26 cellular contexts compared by ENCODE assay signal in the genomic region with DNA sequence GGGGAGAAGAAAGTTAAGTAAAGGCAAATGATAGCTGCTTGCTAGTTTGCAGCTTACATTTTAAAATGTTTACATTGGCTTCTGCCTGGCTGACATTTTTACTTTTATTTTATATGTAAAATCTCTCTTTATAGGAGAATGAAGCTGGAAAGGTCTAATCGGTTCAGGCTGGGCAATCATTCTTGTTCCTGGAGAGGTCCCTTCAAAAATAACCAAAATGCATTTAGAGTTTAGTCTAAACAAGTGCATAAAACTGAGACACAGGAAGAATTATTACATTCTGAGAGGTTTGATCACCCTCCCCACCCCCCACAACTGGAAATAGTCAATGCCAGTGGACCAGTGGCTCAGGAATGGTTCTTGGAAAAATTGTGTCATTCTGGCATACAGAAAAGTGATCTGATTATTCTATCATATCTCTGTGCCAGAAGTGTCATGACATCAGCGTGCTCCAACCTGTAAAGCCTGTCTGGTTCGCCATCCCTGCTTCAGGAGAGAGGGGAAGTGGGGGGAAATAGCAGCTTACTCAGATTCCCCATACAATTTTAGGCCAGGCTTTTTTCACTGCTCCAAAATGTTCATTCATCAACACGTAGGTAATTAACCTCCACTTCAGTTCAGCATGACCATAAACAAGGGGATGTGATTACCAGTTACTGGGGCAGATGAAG. TPM values are rescaled to one million over a fixed set of nuclear protein-coding genes. Genes with fewer than 3 reads are reported as not detected.
A peak's percentile ranks its signal among the peaks of the same experiment; 100 is the strongest.
DNase-seq lines count a peak whose midpoint lies in the region; TF ChIP-seq lines count a peak whose summit lies in the region.
"Had no signal": no experiment of that assay in that cellular context is flagged by ENCODE, and none has a peak within 500 bp of the region (broad histone marks: within the 10 kb centered on the region; RNA-seq: fewer than 3 reads in every experiment).

No MANE protein-coding gene starts in this region.

- POLR2A ChIA-PET in MCF 10A (lab: Yijun Ruan, JAX), result interaction anchor here (0.5 to 0.7 kb wide), 2 partner anchors 285 to 375 kb away, joined by 3 read pairs; no protein-coding TSS in a partner anchor

- H3K27me3 ChIP-seq in mammary epithelial cell (ENCODE audit: insufficient read depth, low read length), result no peaks in the 10 kb centered on the region
- peaks cover 14% of the 10 kb centered on the region for H3K27me3 ChIP-seq in muscle layer of duodenum (ENCODE audit: low read depth, low read length)
- no peaks in the 10 kb centered on the region for H3K27me3 ChIP-seq in vagina
- H3K27me3 ChIP-seq: tibial artery had no signal

- H3K27ac ChIP-seq in mammary epithelial cell (ENCODE audit: insufficient read depth, low read depth, low read length), result no peak overlapping the region
- peak overlapping the region; percentile 11 for H3K27ac ChIP-seq in muscle layer of duodenum (ENCODE audit: low read length)
- peak overlapping the region; percentile 3 for H3K27ac ChIP-seq in vagina

- no peaks in the 10 kb centered on the region for H4K20me1 ChIP-seq in mammary epithelial cell (ENCODE audit: insufficient read depth, low read length)

- peaks cover 91% of the 10 kb centered on the region for H3K79me2 ChIP-seq in mammary epithelial cell (ENCODE audit: insufficient read depth, low read length)

- H3K4me1 ChIP-seq in mammary epithelial cell (ENCODE audit: insufficient read depth, low read length), result peaks cover 21% of the 10 kb centered on the region
- peaks cover 4 to 41% of the 10 kb centered on the region in 2 donors for H3K4me1 ChIP-seq in muscle layer of duodenum (ENCODE audit: control insufficient read depth in 1 of 2, insufficient read depth in 2 of 2, low read length in 2 of 2)
- H3K4me1 ChIP-seq in vagina, result peaks cover 52% of the 10 kb centered on the region

- 44% methylated on average over 3 of the region's 4 CpGs for WGBS in mammary epithelial cell (ENCODE audit: low coverage, missing lambda C conversion rate)

- CTCF ChIA-PET in mammary epithelial cell (lab: Charles Lee; ENCODE audit: low non-redundant PET) (no interaction called here), MCF 10A (lab: Yijun Ruan, JAX) (interaction anchor here (0.7 to 7.7 kb wide), 6 partner anchors 11 to 754 kb away, joined by 3 to 46 read pairs (median 4); no protein-coding TSS in a partner anchor)

- DNase-seq in mammary epithelial cell, result peak; percentile 34
- no peak for DNase-seq in MCF 10A (ENCODE audit: unreplicated experiment)
- DNase-seq in epithelial cell of esophagus (ENCODE audit: low read depth), result peak; percentile 76
- DNase-seq in vagina (ENCODE audit: extremely low spot score in 2 of 2), result no peak
- no peak for DNase-seq in DMS 273 (lab: John Stamatoyannopoulos, UW; ENCODE audit: unreplicated experiment)
- no peak for DNase-seq in NCI-H1048 (lab: John Stamatoyannopoulos, UW)
- DNase-seq in DMS53 (lab: John Stamatoyannopoulos, UW), result no peak
- DNase-seq: activated CD4-positive, alpha-beta T cell treated with anti-CD3 and anti-CD28 coated beads for 36 hours; activated CD8-positive, alpha-beta memory T cell treated with anti-CD3 and anti-CD28 coated beads for 24 hours; activated naive CD4-positive, alpha-beta T cell treated with anti-CD3 and anti-CD28 coated beads, Interleukin-2, amount 10 ng/mL, durations not matched to agents 7 days and 5 days; activated T-cell treated with anti-CD3 and anti-CD28 coated beads, Interleukin-2, amount 50 U/mL, for 24 hours; anterior cingulate cortex; erythroblast; HFFc6; left colon; midbrain; NCI-H187 treated with DMSO at 0.1 percent for 48 hours; NK-92 treated with Interleukin-12 subunit alpha and Interleukin-12 subunit beta, amount 100 ng/mL, for 24 hours; SIG-M5; small intestine; stimulated activated CD4-positive, alpha-beta T cell treated with anti-CD3 and anti-CD28 coated beads, Interleukin-2, amount 100 ng/mL, for 48 hours; stimulated activated naive CD4-positive, alpha-beta T cell treated with Interleukin-2 at 50 U/mL for 16 hours; T-helper 1 cell; tibial artery had no signal

- no peak overlapping the region for H2AFZ ChIP-seq in mammary epithelial cell (ENCODE audit: low read depth, low read length)

- intact Hi-C loops in mammary epithelial cell (cut with micrococcal nuclease), result no loop called here
- intact Hi-C loops in MCF 10A (cut with micrococcal nuclease), result loop anchor here (5.0 to 10.0 kb wide), 3 partner anchors 103 to 219 kb away; no protein-coding TSS in a partner anchor
- intact Hi-C loops in vagina (cut with DNase I), result loop anchor here (5.0 to 10.0 kb wide), 2 partner anchors 101 to 112 kb away; no protein-coding TSS in a partner anchor

- no peak for TF ChIP-seq POLR2A in vagina (IDR thresholded peaks at IDR 0.05)

- BruUV-seq in mammary epithelial cell (replicated peaks; lab: Mats Ljungman, UMichigan) (no TSS peak), MCF 10A (replicated peaks; lab: Mats Ljungman, UMichigan) (no TSS peak)

- TF ChIP-seq CTCF in mammary epithelial cell (conservative IDR thresholded peaks at IDR 0.05 in 1 of 2, IDR thresholded peaks at IDR 0.05 in 1 of 2; ENCODE audit: extremely low read depth in 1 of 2, insufficient read depth in 1 of 2, low read depth in 1 of 2, low read length in 2 of 2) (no peak), MCF 10A (IDR thresholded peaks at IDR 0.05; ENCODE audit: unreplicated experiment) (no peak), epithelial cell of esophagus (IDR thresholded peaks at IDR 0.05; ENCODE audit: insufficient read depth, low read depth, low read length, missing control alignments) (no peak), vagina (IDR thresholded peaks at IDR 0.05) (no peak)

- H3K4me3 ChIP-seq in mammary epithelial cell (replicated peaks in 1 of 3; ENCODE audit: insufficient read depth in 1 of 3, low read depth in 2 of 3, low read length in 3 of 3), result no peak overlapping the region
- no peak overlapping the region for H3K4me3 ChIP-seq in epithelial cell of esophagus (ENCODE audit: low read length)
- peak overlapping the region in 1 of 2 donors; percentile 34 for H3K4me3 ChIP-seq in muscle layer of duodenum (ENCODE audit: low read depth in 1 of 2, low read length in 2 of 2)
- H3K4me3 ChIP-seq in vagina, result no peak overlapping the region
- H3K4me3 ChIP-seq: tibial artery had no signal

- no peak overlapping the region for H3K4me3 Mint-ChIP-seq in MCF 10A (ENCODE audit: unreplicated experiment)
- H3K4me3 Mint-ChIP-seq: activated CD4-positive, alpha-beta T cell treated with anti-CD3 and anti-CD28 coated beads for 36 hours; activated naive CD4-positive, alpha-beta T cell treated with anti-CD3 and anti-CD28 coated beads, Interleukin-2, amount 10 ng/mL, durations not matched to agents 7 days and 5 days; activated T-cell treated with anti-CD3 and anti-CD28 coated beads, Interleukin-2, amount 50 U/mL, for 24 hours; HFFc6 had no signal

- peak overlapping the region; percentile 19 for H3K4me2 ChIP-seq in mammary epithelial cell (ENCODE audit: insufficient read depth, low read depth, low read length)

- no peaks in the 10 kb centered on the region for H3K9me3 Mint-ChIP-seq in MCF 10A (ENCODE audit: unreplicated experiment)
- H3K9me3 Mint-ChIP-seq: activated naive CD4-positive, alpha-beta T cell treated with anti-CD3 and anti-CD28 coated beads, Interleukin-2, amount 10 ng/mL, durations not matched to agents 7 days and 5 days; activated T-cell treated with anti-CD3 and anti-CD28 coated beads, Interleukin-2, amount 50 U/mL, for 24 hours; HFFc6 had no signal

- H3K36me3 ChIP-seq in mammary epithelial cell (ENCODE audit: insufficient read depth, low read length) (no peaks in the 10 kb centered on the region), muscle layer of duodenum (ENCODE audit: control insufficient read depth in 1 of 2, insufficient read depth in 2 of 2, low read length in 2 of 2) (no peaks in the 10 kb centered on the region), vagina (no peaks in the 10 kb centered on the region)
- H3K36me3 ChIP-seq: tibial artery had no signal

- H3K4me1 Mint-ChIP-seq in MCF 10A (ENCODE audit: insufficient read depth, unreplicated experiment), result peaks cover 31% of the 10 kb centered on the region

- peaks cover 7% of the 10 kb centered on the region for H3K36me3 Mint-ChIP-seq in MCF 10A (ENCODE audit: insufficient read depth, unreplicated experiment)

- no peaks in the 10 kb centered on the region for H3K9me3 ChIP-seq in mammary epithelial cell (replicated peaks; ENCODE audit: insufficient read depth, low read length)
- H3K9me3 ChIP-seq in muscle layer of duodenum (ENCODE audit: control insufficient read depth in 1 of 2, low read length in 2 of 2), result no peaks in the 10 kb centered on the region
- H3K9me3 ChIP-seq in vagina, result no peaks in the 10 kb centered on the region
- H3K9me3 ChIP-seq: tibial artery had no signal

- no peak overlapping the region for H3K9ac ChIP-seq in mammary epithelial cell (ENCODE audit: insufficient read depth, low read length)

- H3K27ac Mint-ChIP-seq in MCF 10A (ENCODE audit: low read depth, unreplicated experiment), result no peak overlapping the region
- H3K27ac Mint-ChIP-seq: activated CD4-positive, alpha-beta T cell treated with anti-CD3 and anti-CD28 coated beads for 36 hours; activated naive CD4-positive, alpha-beta T cell treated with anti-CD3 and anti-CD28 coated beads, Interleukin-2, amount 10 ng/mL, durations not matched to agents 7 days and 5 days; activated T-cell treated with anti-CD3 and anti-CD28 coated beads, Interleukin-2, amount 50 U/mL, for 24 hours; HFFc6 had no signal

- in situ Hi-C loops in mammary epithelial cell (cut with MboI; ENCODE audit: low sequenced_read_pairs in 2 of 2), result no loop called here

- dilution Hi-C loops in mammary epithelial cell (cut with HindIII; ENCODE audit: low sequenced_read_pairs), result no loop called here

- no peaks in the 10 kb centered on the region for H3K27me3 Mint-ChIP-seq in MCF 10A (ENCODE audit: insufficient read depth, unreplicated experiment)
- H3K27me3 Mint-ChIP-seq: progenitor cell of endocrine pancreas had no signal

RNA-seq across cellular contexts. Expression of a gene that starts 4.2 kb away (rescaled TPM):
- total RNA-seq in mammary epithelial cell (10 to 100 TPM; 18.4 to 43.2 TPM), MCF 10A (2022) (7.9 and 14.1 TPM in 2 replicates), vagina (25.3 TPM)
- 13.9 TPM for polyA plus RNA-seq in mammary epithelial cell
- polyA minus RNA-seq in mammary epithelial cell, result 129 TPM

Comparison
In these comparisons a context has a peak if more than half of its experiments do, and no peak if none do; other contexts are left out.
1. DNase-seq: peak in mammary epithelial cell (single experiment) and epithelial cell of esophagus (single experiment); none in MCF 10A (single experiment), vagina (0 of 2), DMS 273 (single experiment), NCI-H1048 (single experiment) and DMS53 (single experiment).